ENCODE assay signal across 10 cellular contexts in genomic region chr19:10338940-10339339, GRCh38. TPM values are rescaled to one million over a fixed set of nuclear protein-coding genes. Genes with fewer than 3 reads are reported as not detected.
DNase-seq lines count a peak whose midpoint lies in the region; ATAC-seq and TF ChIP-seq lines count a peak whose summit lies in the region.
"Had no signal": no experiment of that assay in that cellular context is flagged by ENCODE, and none has a peak within 500 bp of the region (broad histone marks: within the 10 kb centered on the region; RNA-seq: fewer than 3 reads in every experiment).

No MANE protein-coding gene starts in this region.

- peak overlapping the region; percentile 63 for H3K4me3 ChIP-seq in OCI-LY1 (ENCODE audit: low read depth, low read length, poor library complexity, severe bottlenecking)
- H3K4me3 ChIP-seq in stomach: peak overlapping the region; percentile 8 to 37 (median 30)

- H3K27me3 ChIP-seq in OCI-LY1 (ENCODE audit: insufficient read depth, low read length) (no peaks in the 10 kb centered on the region; the same call in 1 of the 2 replicates), stomach (no peaks in the 10 kb centered on the region)
- H3K27me3 ChIP-seq: brain microvascular endothelial cell had no signal

- no peak for TF ChIP-seq CTCF in OCI-LY1 (IDR thresholded peaks at IDR 0.05; ENCODE audit: low read length)
- no peak for TF ChIP-seq CTCF in stomach (IDR thresholded peaks at IDR 0.05)

- H3K27ac ChIP-seq in OCI-LY1 (ENCODE audit: low read depth, low read length, poor library complexity, severe bottlenecking) (no peak overlapping the region), stomach (peak overlapping the region in 3 of 5 donors; percentile 33 to 68 (median 53))
- H3K27ac ChIP-seq: brain microvascular endothelial cell had no signal

- peak overlapping the region; percentile 77 for H3K4me2 ChIP-seq in OCI-LY1 (ENCODE audit: low read length)

- intact Hi-C loops in activated naive CD4-positive, alpha-beta T cell treated with anti-CD3 and anti-CD28 coated beads for 36 hours (cut with micrococcal nuclease): loop anchor here (10.0 kb wide), 3 partner anchors 144 to 626 kb away; partner anchors contain the start of genes ANGPTL6, DNMT1, PPAN and SMARCA4
- intact Hi-C loops in stomach (cut with DNase I; ENCODE audit: low total_unique reads): no loop called here

- H3F3A ChIP-seq in OCI-LY1 (ENCODE audit: insufficient read depth, low read length): no peaks in the 10 kb centered on the region

- ATAC-seq in effector memory CD8-positive, alpha-beta T cell (replicated peaks): no peak
- no peak for ATAC-seq in GM21723 (IDR thresholded peaks at IDR 0.05; ENCODE audit: unreplicated experiment)
- no peak for ATAC-seq in HG02970 (IDR thresholded peaks at IDR 0.05; ENCODE audit: low FRiP score, unreplicated experiment)

- peaks cover 9% of the 10 kb centered on the region for H3K36me3 Mint-ChIP-seq in activated naive CD4-positive, alpha-beta T cell treated with anti-CD3 and anti-CD28 coated beads for 36 hours (ENCODE audit: low read depth)
- peaks cover 27% of the 10 kb centered on the region for H3K36me3 Mint-ChIP-seq in effector memory CD8-positive, alpha-beta T cell (ENCODE audit: insufficient read depth)

- DNase-seq in activated naive CD4-positive, alpha-beta T cell treated with anti-CD3 and anti-CD28 coated beads for 36 hours: peak; percentile 43
- no peak for DNase-seq in activated naive CD4-positive, alpha-beta T cell (lab: John Stamatoyannopoulos, UW)
- DNase-seq in effector memory CD8-positive, alpha-beta T cell: no peak
- no peak for DNase-seq in stomach
- DNase-seq in SKM-1 (lab: John Stamatoyannopoulos, UW; ENCODE audit: unreplicated experiment): no peak
- DNase-seq: brain microvascular endothelial cell, HFFc6 had no signal

- peaks cover 37% of the 10 kb centered on the region for H3K4me1 Mint-ChIP-seq in activated naive CD4-positive, alpha-beta T cell treated with anti-CD3 and anti-CD28 coated beads for 36 hours (ENCODE audit: low read depth)
- H3K4me1 Mint-ChIP-seq in effector memory CD8-positive, alpha-beta T cell (ENCODE audit: low read depth in 2 of 2): peaks cover 26 to 28% of the 10 kb centered on the region in 2 donors

- H2AFZ ChIP-seq in OCI-LY1 (ENCODE audit: low read length): peak overlapping the region; percentile 22; the same call in 1 of the 2 replicates

- 80 to 87% (median 83%) methylated on average over 6 of the region's 6 CpGs for WGBS in stomach, 5 donors

- no peaks in the 10 kb centered on the region for H4K20me1 ChIP-seq in OCI-LY1 (ENCODE audit: insufficient read depth, low read length)

- no peaks in the 10 kb centered on the region for H3K9me3 Mint-ChIP-seq in activated naive CD4-positive, alpha-beta T cell treated with anti-CD3 and anti-CD28 coated beads for 36 hours
- H3K9me3 Mint-ChIP-seq in effector memory CD8-positive, alpha-beta T cell: no peaks in the 10 kb centered on the region
- H3K9me3 Mint-ChIP-seq: HFFc6 had no signal

- no peaks in the 10 kb centered on the region; the same call in 1 of the 2 replicates for H3K36me3 ChIP-seq in OCI-LY1 (ENCODE audit: insufficient read depth, low read length)
- no peaks in the 10 kb centered on the region for H3K36me3 ChIP-seq in stomach
- H3K36me3 ChIP-seq: brain microvascular endothelial cell had no signal

- H3K9me3 ChIP-seq in OCI-LY1 (ENCODE audit: low read length): no peaks in the 10 kb centered on the region
- no peaks in the 10 kb centered on the region for H3K9me3 ChIP-seq in stomach

- H3K9ac ChIP-seq in OCI-LY1 (ENCODE audit: low read length): peak overlapping the region; percentile 68

- no peaks in the 10 kb centered on the region for H3K9me2 ChIP-seq in OCI-LY1 (ENCODE audit: low read depth, low read length)

- no peak for TF ChIP-seq POLR2A in stomach (IDR thresholded peaks at IDR 0.05)

- H3K4me3 Mint-ChIP-seq in activated naive CD4-positive, alpha-beta T cell treated with anti-CD3 and anti-CD28 coated beads for 36 hours: peak overlapping the region; percentile 83
- H3K4me3 Mint-ChIP-seq in effector memory CD8-positive, alpha-beta T cell: peak overlapping the region; percentile 86 to 90
- H3K4me3 Mint-ChIP-seq: HFFc6 had no signal

- no peak for TF ChIP-seq EP300 in stomach (IDR thresholded peaks at IDR 0.05)

- CTCF ChIA-PET in activated naive CD4-positive, alpha-beta T cell treated with anti-CD3 and anti-CD28 coated beads for 36 hours (lab: Charles Lee): no interaction called here

- no peaks in the 10 kb centered on the region for H3K27me3 Mint-ChIP-seq in activated naive CD4-positive, alpha-beta T cell treated with anti-CD3 and anti-CD28 coated beads for 36 hours (ENCODE audit: low read depth)
- H3K27me3 Mint-ChIP-seq in effector memory CD8-positive, alpha-beta T cell: no peaks in the 10 kb centered on the region

- peak overlapping the region; percentile 95 for H3K27ac Mint-ChIP-seq in activated naive CD4-positive, alpha-beta T cell treated with anti-CD3 and anti-CD28 coated beads for 36 hours
- peak overlapping the region; percentile 84 to 86 for H3K27ac Mint-ChIP-seq in effector memory CD8-positive, alpha-beta T cell
- H3K27ac Mint-ChIP-seq: HFFc6 had no signal

- H3K4me1 ChIP-seq in OCI-LY1 (ENCODE audit: insufficient read depth, low read length, severe bottlenecking) (peaks cover 32% of the 10 kb centered on the region), stomach (peaks cover 6 to 24% (median 17%) of the 10 kb centered on the region in 4 donors)

- H3K79me2 ChIP-seq in OCI-LY1 (ENCODE audit: insufficient read depth, low read length): no peaks in the 10 kb centered on the region

RNA-seq across cellular contexts. Expression of gene ICAM3, which starts 0.5 kb away (rescaled TPM):
- 100 to 1,000 TPM; 109 to 114 TPM for total RNA-seq in activated naive CD4-positive, alpha-beta T cell treated with anti-CD3 and anti-CD28 coated beads for 36 hours
- total RNA-seq in stomach: 10 to 100 TPM in 1 of 5 donors, 1 to 10 TPM in 3, not detected in 1; 3.5 to 17.1 (median 7.4) TPM
- polyA plus RNA-seq in stomach: 10 to 100 TPM in 1 of 3 donors, 1 to 10 TPM in 2; 8.5 to 10.5 (median 10.0) TPM

RNA-seq across cellular contexts. Expression of gene RAVER1, which starts 5.6 kb away (rescaled TPM):
- 10 to 100 TPM; 63.0 to 69.0 TPM for total RNA-seq in activated naive CD4-positive, alpha-beta T cell treated with anti-CD3 and anti-CD28 coated beads for 36 hours
- total RNA-seq in stomach: 10 to 100 TPM in 4 of 5 donors, 1 to 10 TPM in 1; 7.5 to 74.7 (median 21.4) TPM
- 1 to 10 TPM; 3.3 to 9.3 (median 7.2) TPM for polyA plus RNA-seq in stomach

RNA-seq across cellular contexts. Expression of gene FDX2, which starts 23.1 kb away (rescaled TPM):
- 1 to 10 TPM; 9.5 to 9.7 TPM for total RNA-seq in activated naive CD4-positive, alpha-beta T cell treated with anti-CD3 and anti-CD28 coated beads for 36 hours
- total RNA-seq in stomach: 10 to 100 TPM in 2 of 5 donors, 1 to 10 TPM in 1, under 1 TPM in 1, not detected in 1; 0.89 to 54.3 (median 14.9) TPM
- 10 to 100 TPM; 28.8 to 32.9 (median 29.5) TPM for polyA plus RNA-seq in stomach

RNA-seq across cellular contexts. Expression of gene ZGLP1, which starts 29.3 kb away (rescaled TPM):
- total RNA-seq in activated naive CD4-positive, alpha-beta T cell treated with anti-CD3 and anti-CD28 coated beads for 36 hours: 1 to 10 TPM in 1 of 2 experiments, under 1 TPM in 1; 0.86 to 1.1 TPM
- 1 to 10 TPM in 2 of 5 donors, not detected in 3; 2.2 to 2.3 TPM for total RNA-seq in stomach
- 1 to 10 TPM; 3.7 to 8.6 (median 4.3) TPM for polyA plus RNA-seq in stomach

RNA-seq across cellular contexts. Expression of gene TYK2, which starts 41.4 kb away (rescaled TPM):
- total RNA-seq in activated naive CD4-positive, alpha-beta T cell treated with anti-CD3 and anti-CD28 coated beads for 36 hours: 100 to 1,000 TPM; 175 to 190 TPM
- 100 to 1,000 TPM in 4 of 5 donors, 10 to 100 TPM in 1; 45.2 to 365 (median 314) TPM for total RNA-seq in stomach
- polyA plus RNA-seq in stomach: 100 to 1,000 TPM in 2 of 3 donors, 10 to 100 TPM in 1; 88.8 to 144 (median 107) TPM

Comparison
In these comparisons a context has a peak if more than half of its experiments do, and no peak if none do; other contexts are left out.
1. RNA of gene ICAM3, which starts 0.5 kb away (total RNA-seq): 109 to 114 TPM in activated naive CD4-positive, alpha-beta T cell treated with anti-CD3 and anti-CD28 coated beads for 36 hours; 3.5 to 17.1 TPM in stomach; every median in the first group is over 4 times any median in the second.